ENCODE assay signal across 1 cellular context in genomic region chr16:68235882-68236803, GRCh38.
TF ChIP-seq lines count a peak whose summit lies in the region.

TSS of gene ESRP2 (minus strand) at chr16:68236127. CDS start at chr16:68236045, 82 bp downstream.

TF ChIP-seq in H1, 55 proteins besides CTCF, POLR2A, EP300 and RAD21 (continued from another document):
- TF ChIP-seq MAX (IDR thresholded peaks at IDR 0.05) = peak; percentile 71
- TF ChIP-seq PHF8 (conservative IDR thresholded peaks at IDR 0.05; ENCODE audit: low read depth, low read length) = peak; percentile 31
- no peak for TF ChIP-seq EZH2 (IDR thresholded peaks at IDR 0.05; ENCODE audit: low read depth, low read length, severe bottlenecking)
- TF ChIP-seq TAF1 (IDR thresholded peaks at IDR 0.05; ENCODE audit: low read depth, low read length) = peak; percentile 68; the same call in 1 of the 2 replicates
- TF ChIP-seq BACH1 (IDR thresholded peaks at IDR 0.05; ENCODE audit: low read length) = 0 out of 2 replicates have a peak, but pooled peaks have one; percentile 45
